Comparison of ENCODE assay signal across 13 cellular contexts in genomic region chr15:59594493-59594942, GRCh38. TPM values are rescaled to one million over a fixed set of nuclear protein-coding genes. Genes with fewer than 3 reads are reported as not detected.
DNase-seq lines count a peak whose midpoint lies in the region; ATAC-seq and TF ChIP-seq lines count a peak whose summit lies in the region.
"Had no signal": no experiment of that assay in that cellular context is flagged by ENCODE, and none has a peak within 500 bp of the region (broad histone marks: within the 10 kb centered on the region; RNA-seq: fewer than 3 reads in every experiment).

No MANE protein-coding gene starts in this region.

- H3K4me3 ChIP-seq in colonic mucosa: no peak overlapping the region

- intact Hi-C loops in colonic mucosa (cut with DNase I): no loop called here
- intact Hi-C loops in left colon (cut with DNase I, micrococcal nuclease): no loop called here

- peak overlapping the region; percentile 83 for H3K27ac ChIP-seq in colonic mucosa

- POLR2A ChIA-PET in GM10248 (lab: Yijun Ruan, JAX): no interaction called here

- CTCF ChIA-PET in GM10248 (lab: Yijun Ruan, JAX): interaction anchor here (1.0 to 2.8 kb wide), 5 partner anchors 9 to 97 kb away, joined by 3 to 9 read pairs (median 7); no protein-coding TSS in a partner anchor

- peak; percentile 25 for DNase-seq in A172 (ENCODE audit: low spot score)
- peak; percentile 49 for DNase-seq in HuH-7 (ENCODE audit: low spot score)
- peak; percentile 72 for DNase-seq in colonic mucosa
- peak; percentile 48 to 68 for DNase-seq in left colon
- DNase-seq in activated naive CD4-positive, alpha-beta T cell treated with Interleukin-2 at 50 U/mL for 16 hours: no peak
- no peak for DNase-seq in NCI-H2107 (lab: John Stamatoyannopoulos, UW)
- DNase-seq in GM10248 (ENCODE audit: extremely low spot score): no peak
- DNase-seq: activated CD4-positive, CD25-positive, alpha-beta regulatory T cell; activated naive CD8-positive, alpha-beta T cell treated with anti-CD3 and anti-CD28 coated beads, Interleukin-2, amount 10 ng/mL, durations not matched to agents 7 days and 5 days; NCI-H526 had no signal

- no peaks in the 10 kb centered on the region for H3K9me3 ChIP-seq in colonic mucosa

- ATAC-seq in left colon: peak; percentile 73
- ATAC-seq in HG03565 (IDR thresholded peaks at IDR 0.05; ENCODE audit: unreplicated experiment): no peak

- H3K36me3 ChIP-seq in colonic mucosa: no peaks in the 10 kb centered on the region

- peak overlapping the region in 1 of 2 donors; percentile 80 for H3K9ac ChIP-seq in colonic mucosa (ENCODE audit: low read depth in 2 of 2, low read length in 2 of 2)

- no peaks in the 10 kb centered on the region for H3K27me3 ChIP-seq in colonic mucosa

- TF ChIP-seq CTCF in colonic mucosa (IDR thresholded peaks at IDR 0.05) (no peak), GM10248 (IDR thresholded peaks at IDR 0.05; ENCODE audit: control extremely low read depth, extremely low read depth, low read depth, missing control alignments) (no peak)

- H3K4me1 ChIP-seq in colonic mucosa: no peaks in the 10 kb centered on the region

RNA-seq across cellular contexts. Expression of gene GCNT3, which starts 17.1 kb away (rescaled TPM):
- total RNA-seq in A172 (2014; rRNA removed; shearing (Covaris generic)): 1.5 and 2.6 TPM in 2 replicates
- total RNA-seq in colonic mucosa: 100 to 1,000 TPM; 261 to 365 TPM
- total RNA-seq in left colon: 100 to 1,000 TPM; 472 to 526 TPM
- total RNA-seq: A673; activated naive CD8-positive, alpha-beta T cell treated with anti-CD3 and anti-CD28 coated beads, Interleukin-2, amount 10 ng/mL, durations not matched to agents 7 days and 5 days; H1 had no signal

Comparison
In these comparisons a context has a peak if more than half of its experiments do, and no peak if none do; other contexts are left out.
1. DNase-seq: peak in A172 (single experiment), HuH-7 (single experiment), colonic mucosa (single experiment) and left colon (2 of 2); none in activated naive CD4-positive, alpha-beta T cell treated with Interleukin-2 at 50 U/mL for 16 hours (single experiment), NCI-H2107 (single experiment) and GM10248 (single experiment).
2. RNA of gene GCNT3, which starts 17.1 kb away (total RNA-seq): 472 to 526 TPM in left colon and 261 to 365 TPM in colonic mucosa; 1.5 to 2.6 TPM in A172; every median in the first group is over 10 times any median in the second.